1 cellular context compared by ENCODE assay signal in the genomic region with DNA sequence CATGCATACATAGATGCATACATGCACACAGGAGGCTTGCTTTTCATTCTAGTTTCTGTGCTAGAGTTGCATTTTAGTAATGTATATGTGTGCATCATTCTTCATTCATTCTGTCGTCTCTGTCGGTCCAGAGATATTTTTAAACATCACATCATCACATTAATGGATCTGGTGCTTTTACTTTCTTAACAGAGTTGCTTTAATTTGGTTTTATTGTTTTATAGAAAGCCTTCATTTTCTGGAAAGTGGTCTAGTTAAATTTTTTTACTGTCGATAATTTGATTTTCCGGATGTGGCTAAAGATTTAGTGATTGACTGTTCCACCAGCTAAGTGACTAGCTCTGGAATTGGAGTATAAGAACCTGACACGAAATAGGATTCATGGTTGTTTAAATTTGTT.
TF ChIP-seq lines count a peak whose summit lies in the region.

No MANE protein-coding gene starts in this region.

TF ChIP-seq in SK-N-SH treated with all-trans-retinoic acid at 6 μM for 48 hours, 23 proteins besides CTCF, POLR2A, EP300 and RAD21 (continued from another document):
- TF ChIP-seq, protein P1, sequence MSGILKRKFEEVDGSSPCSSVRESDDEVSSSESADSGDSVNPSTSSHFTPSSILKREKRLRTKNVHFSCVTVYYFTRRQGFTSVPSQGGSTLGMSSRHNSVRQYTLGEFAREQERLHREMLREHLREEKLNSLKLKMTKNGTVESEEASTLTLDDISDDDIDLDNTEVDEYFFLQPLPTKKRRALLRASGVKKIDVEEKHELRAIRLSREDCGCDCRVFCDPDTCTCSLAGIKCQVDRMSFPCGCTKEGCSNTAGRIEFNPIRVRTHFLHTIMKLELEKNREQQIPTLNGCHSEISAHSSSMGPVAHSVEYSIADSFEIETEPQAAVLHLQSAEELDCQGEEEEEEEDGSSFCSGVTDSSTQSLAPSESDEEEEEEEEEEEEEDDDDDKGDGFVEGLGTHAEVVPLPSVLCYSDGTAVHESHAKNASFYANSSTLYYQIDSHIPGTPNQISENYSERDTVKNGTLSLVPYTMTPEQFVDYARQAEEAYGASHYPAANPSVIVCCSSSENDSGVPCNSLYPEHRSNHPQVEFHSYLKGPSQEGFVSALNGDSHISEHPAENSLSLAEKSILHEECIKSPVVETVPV (CRISPR knock-in tag; IDR thresholded peaks at IDR 0.05): no peak
- TF ChIP-seq, protein P2, sequence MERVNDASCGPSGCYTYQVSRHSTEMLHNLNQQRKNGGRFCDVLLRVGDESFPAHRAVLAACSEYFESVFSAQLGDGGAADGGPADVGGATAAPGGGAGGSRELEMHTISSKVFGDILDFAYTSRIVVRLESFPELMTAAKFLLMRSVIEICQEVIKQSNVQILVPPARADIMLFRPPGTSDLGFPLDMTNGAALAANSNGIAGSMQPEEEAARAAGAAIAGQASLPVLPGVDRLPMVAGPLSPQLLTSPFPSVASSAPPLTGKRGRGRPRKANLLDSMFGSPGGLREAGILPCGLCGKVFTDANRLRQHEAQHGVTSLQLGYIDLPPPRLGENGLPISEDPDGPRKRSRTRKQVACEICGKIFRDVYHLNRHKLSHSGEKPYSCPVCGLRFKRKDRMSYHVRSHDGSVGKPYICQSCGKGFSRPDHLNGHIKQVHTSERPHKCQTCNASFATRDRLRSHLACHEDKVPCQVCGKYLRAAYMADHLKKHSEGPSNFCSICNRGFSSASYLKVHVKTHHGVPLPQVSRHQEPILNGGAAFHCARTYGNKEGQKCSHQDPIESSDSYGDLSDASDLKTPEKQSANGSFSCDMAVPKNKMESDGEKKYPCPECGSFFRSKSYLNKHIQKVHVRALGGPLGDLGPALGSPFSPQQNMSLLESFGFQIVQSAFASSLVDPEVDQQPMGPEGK (CRISPR knock-in tag; IDR thresholded peaks at IDR 0.05; ENCODE audit: borderline replicate concordance): no peak
- TF ChIP-seq BACH2 (CRISPR knock-in tag; IDR thresholded peaks at IDR 0.05; ENCODE audit: borderline replicate concordance): no peak
- TF ChIP-seq PPARA (CRISPR knock-in tag; IDR thresholded peaks at IDR 0.05; ENCODE audit: borderline replicate concordance): no peak
- TF ChIP-seq, protein P3, sequence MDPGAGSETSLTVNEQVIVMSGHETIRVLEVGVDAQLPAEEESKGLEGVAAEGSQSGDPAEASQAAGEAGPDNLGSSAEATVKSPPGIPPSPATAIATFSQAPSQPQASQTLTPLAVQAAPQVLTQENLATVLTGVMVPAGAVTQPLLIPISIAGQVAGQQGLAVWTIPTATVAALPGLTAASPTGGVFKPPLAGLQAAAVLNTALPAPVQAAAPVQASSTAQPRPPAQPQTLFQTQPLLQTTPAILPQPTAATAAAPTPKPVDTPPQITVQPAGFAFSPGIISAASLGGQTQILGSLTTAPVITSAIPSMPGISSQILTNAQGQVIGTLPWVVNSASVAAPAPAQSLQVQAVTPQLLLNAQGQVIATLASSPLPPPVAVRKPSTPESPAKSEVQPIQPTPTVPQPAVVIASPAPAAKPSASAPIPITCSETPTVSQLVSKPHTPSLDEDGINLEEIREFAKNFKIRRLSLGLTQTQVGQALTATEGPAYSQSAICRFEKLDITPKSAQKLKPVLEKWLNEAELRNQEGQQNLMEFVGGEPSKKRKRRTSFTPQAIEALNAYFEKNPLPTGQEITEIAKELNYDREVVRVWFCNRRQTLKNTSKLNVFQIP (CRISPR knock-in tag; IDR thresholded peaks at IDR 0.05; ENCODE audit: borderline replicate concordance, low read depth): no peak
- TF ChIP-seq ZFP30 (CRISPR knock-in tag; IDR thresholded peaks at IDR 0.05): no peak
- TF ChIP-seq ZNF70 (CRISPR knock-in tag; IDR thresholded peaks at IDR 0.05): no peak
- TF ChIP-seq ZNF8 (CRISPR knock-in tag; IDR thresholded peaks at IDR 0.05): no peak
- TF ChIP-seq ARNTL (CRISPR knock-in tag; IDR thresholded peaks at IDR 0.05; ENCODE audit: borderline replicate concordance, low read depth): no peak
- no peak for TF ChIP-seq RARB (CRISPR knock-in tag; IDR thresholded peaks at IDR 0.05)
- TF ChIP-seq SNAI2 (CRISPR knock-in tag; IDR thresholded peaks at IDR 0.05): no peak
- TF ChIP-seq TOX (CRISPR knock-in tag; IDR thresholded peaks at IDR 0.05; ENCODE audit: borderline replicate concordance): no peak
